In the genomic region with DNA sequence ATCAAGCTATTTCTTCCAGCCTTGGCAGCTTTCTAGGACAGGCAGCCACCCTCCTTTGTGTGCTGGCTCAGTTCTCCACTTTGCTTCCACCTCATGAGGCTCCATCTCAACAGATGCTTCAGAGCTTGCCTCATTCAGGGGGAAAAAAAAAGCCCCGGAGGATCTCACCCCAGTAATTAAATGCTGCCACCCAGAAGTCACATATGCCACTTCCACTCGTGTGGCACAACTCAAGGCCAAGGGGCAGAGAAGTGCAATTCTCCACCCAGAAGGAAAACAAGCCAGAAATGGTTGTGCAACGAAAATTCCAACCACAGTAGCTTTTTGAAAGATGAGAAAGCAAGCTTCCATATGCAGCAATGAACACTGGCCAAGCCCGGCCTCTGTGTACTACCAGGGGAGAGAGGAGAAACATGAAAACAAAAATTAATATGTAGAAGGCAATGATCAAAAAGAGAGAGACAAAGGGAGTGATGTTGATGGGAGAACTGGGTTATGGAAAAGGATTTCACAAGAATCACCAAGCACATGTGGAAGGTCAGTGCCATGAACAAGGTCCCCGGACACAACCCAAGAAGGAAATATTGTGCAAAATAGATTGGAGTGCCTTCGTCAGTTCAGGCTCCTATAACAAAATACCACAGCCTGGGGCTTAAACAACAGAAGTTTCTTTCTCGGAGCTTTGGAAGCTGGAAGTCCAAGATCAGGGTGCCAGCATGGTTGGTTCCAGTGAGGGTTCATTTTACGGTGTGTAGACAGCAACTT, we compare ENCODE assay signal across 7 cellular contexts.
DNase-seq lines count a peak whose midpoint lies in the region; ATAC-seq and TF ChIP-seq lines count a peak whose summit lies in the region.
"Not testable (repeated sequence)": the region's sequence is repeated elsewhere in the genome, so short reads cannot be mapped to it uniquely, and the experiment has no call there.

No MANE protein-coding gene starts in this region.

- WGBS in GM23248 (ENCODE audit: low coverage in 1 of 2, low lambda C conversion rate in 2 of 2, missing lambda C conversion rate in 2 of 2), 2 experiments = 15% methylated on average over 5 of the region's 8 CpGs

- not testable (repeated sequence) for H3F3A ChIP-seq in GM23248 (ENCODE audit: insufficient read depth)

- not testable (repeated sequence) for H3K9me2 ChIP-seq in GM23248 (ENCODE audit: insufficient read depth)

- H3K4me3 ChIP-seq in GM23248; fibroblast of villous mesenchyme (ENCODE audit: low read depth, low read length); lower lobe of right lung: not testable (repeated sequence)

- intact Hi-C loops in left ventricle myocardium superior (cut with micrococcal nuclease); lower lobe of right lung (cut with DNase I); sciatic nerve (cut with DNase I): not testable (repeated sequence)

- H4K20me1 ChIP-seq in GM23248 (ENCODE audit: insufficient read depth) = not testable (repeated sequence)

- H3K9ac ChIP-seq in GM23248 = not testable (repeated sequence)

- not testable (repeated sequence) for H3K9me3 ChIP-seq in GM23248 (ENCODE audit: low read depth); lower lobe of right lung

- not testable (repeated sequence) for H2AFZ ChIP-seq in GM23248

- in situ Hi-C loops in GM23248 (cut with MboI) = not testable (repeated sequence)

- not testable (repeated sequence) for TF ChIP-seq CTCF in fibroblast of villous mesenchyme (IDR thresholded peaks at IDR 0.05; ENCODE audit: insufficient read depth, low read depth, low read length); lower lobe of right lung (IDR thresholded peaks at IDR 0.05)

- not testable (repeated sequence) for H3K4me1 ChIP-seq in GM23248 (ENCODE audit: insufficient read depth); lower lobe of right lung

- H3K27me3 ChIP-seq in GM23248 (replicated peaks; ENCODE audit: insufficient read depth); lower lobe of right lung (ENCODE audit: low read depth): not testable (repeated sequence)

- ATAC-seq in left ventricle myocardium superior (peak; percentile 42), lower lobe of right lung (peak; percentile 66 to 67), sciatic nerve (peak; percentile 90)

- H3K4me2 ChIP-seq in GM23248 (ENCODE audit: unreplicated experiment) = not testable (repeated sequence)

- not testable (repeated sequence) for H3K79me2 ChIP-seq in GM23248 (ENCODE audit: insufficient read depth)

- not testable (repeated sequence) for H3K27ac ChIP-seq in GM23248, lower lobe of right lung

- DNase-seq in GM23248 = peak; percentile 50
- DNase-seq in amniotic epithelial cell (ENCODE audit: low read depth) = peak; percentile 13
- DNase-seq in fibroblast of gingiva (ENCODE audit: low read depth) = peak; percentile 73
- DNase-seq in fibroblast of villous mesenchyme (ENCODE audit: low read depth) = peak; percentile 8
- not testable (repeated sequence) for DNase-seq in left ventricle myocardium superior; lower lobe of right lung; sciatic nerve (ENCODE audit: low spot score)

- not testable (repeated sequence) for H3K36me3 ChIP-seq in GM23248 (ENCODE audit: low read depth); lower lobe of right lung
